In genomic region chr10:4981722-4982471, GRCh38 we compare ENCODE assay signal across 8 cellular contexts. TPM values are rescaled to one million over a fixed set of nuclear protein-coding genes. Genes with fewer than 3 reads are reported as not detected.
DNase-seq lines count a peak whose midpoint lies in the region; ATAC-seq and TF ChIP-seq lines count a peak whose summit lies in the region.

No MANE protein-coding gene starts in this region.

- ATAC-seq in lung (ENCODE audit: insufficient read depth, low FRiP score) = peak; percentile 64
- no peak for ATAC-seq in GM19023 (IDR thresholded peaks at IDR 0.05; ENCODE audit: unreplicated experiment)
- no peak for ATAC-seq in natural killer cell
- ATAC-seq in GM18517 (IDR thresholded peaks at IDR 0.05; ENCODE audit: unreplicated experiment) = no peak

- no peaks in the 10 kb centered on the region for H3K9me3 ChIP-seq in lung (ENCODE audit: control insufficient read depth in 2 of 2, insufficient read depth in 1 of 2, low read length in 1 of 2)

- peak; percentile 5 for DNase-seq in EL
- DNase-seq in LHCN-M2 (ENCODE audit: low read depth) = peak; percentile 41
- peak; percentile 74 for DNase-seq in choroid plexus epithelial cell (ENCODE audit: low read depth)
- peak; percentile 69 for DNase-seq in lung (ENCODE audit: low spot score)
- DNase-seq in natural killer cell = no peak
- DNase-seq in NOMO-1 (lab: John Stamatoyannopoulos, UW; ENCODE audit: unreplicated experiment in 2 of 2) = no peak

- peak overlapping the region in 1 of 2 donors; percentile 81 for H3K27ac ChIP-seq in lung (ENCODE audit: low read depth in 1 of 2, low read length in 1 of 2)

- H3K9me3 Mint-ChIP-seq in natural killer cell = no peaks in the 10 kb centered on the region

- intact Hi-C loops in natural killer cell (cut with micrococcal nuclease) = no loop called here

- peak; percentile 64 for TF ChIP-seq CTCF in choroid plexus epithelial cell (conservative IDR thresholded peaks at IDR 0.05; ENCODE audit: low read depth, low read length)
- TF ChIP-seq CTCF in lung (IDR thresholded peaks at IDR 0.05; ENCODE audit: control extremely low read depth, extremely low read depth) = no peak
- TF ChIP-seq CTCF in natural killer cell (IDR thresholded peaks at IDR 0.05) = no peak

- H3K4me1 ChIP-seq in lung (ENCODE audit: control insufficient read depth in 2 of 2, insufficient read depth in 2 of 2, low read length in 2 of 2) = peaks cover 0 to 6% of the 10 kb centered on the region in 2 donors

- H3K4me3 ChIP-seq in choroid plexus epithelial cell (ENCODE audit: low read depth, low read length) = no peak overlapping the region
- H3K4me3 ChIP-seq in lung = no peak overlapping the region

- H3K4me1 Mint-ChIP-seq in natural killer cell = peaks cover 0 to 6% of the 10 kb centered on the region in 2 donors

- H3K4me3 Mint-ChIP-seq in natural killer cell = no peak overlapping the region

- peaks cover 4 to 23% of the 10 kb centered on the region in 2 donors for H3K27me3 Mint-ChIP-seq in natural killer cell (ENCODE audit: low read depth in 2 of 2)

- no peaks in the 10 kb centered on the region for H3K36me3 ChIP-seq in lung (ENCODE audit: control insufficient read depth in 2 of 2, insufficient read depth in 2 of 2, low read length in 2 of 2)

- WGBS in lung, 2 donors = 44 to 51% methylated on average over 14 of the region's 14 CpGs

- H3K27me3 ChIP-seq in lung (ENCODE audit: control insufficient read depth, insufficient read depth) = no peaks in the 10 kb centered on the region

- no peaks in the 10 kb centered on the region for H3K36me3 Mint-ChIP-seq in natural killer cell

- no peak overlapping the region for H3K27ac Mint-ChIP-seq in natural killer cell

RNA-seq across cellular contexts. Expression of gene AKR1C1, which starts 18.7 kb away (rescaled TPM):
- 42.6 and 56.1 TPM in 2 replicates for total RNA-seq in LHCN-M2 (2014; rRNA removed)
- polyA plus RNA-seq in LHCN-M2 (2012) = 42.0 TPM
- total RNA-seq in lung = 10 to 100 TPM in 1 of 2 donors, 1 to 10 TPM in 1; 7.9 to 55.1 TPM
- 10 to 100 TPM; 36.9 to 53.5 TPM for polyA plus RNA-seq in lung
- total RNA-seq in natural killer cell = under 1 TPM; 0.16 to 0.93 (median 0.63) TPM

RNA-seq across cellular contexts. Expression of gene AKR1C2, which starts 21.8 kb away (rescaled TPM):
- 10.0 and 10.3 TPM in 2 replicates for total RNA-seq in LHCN-M2 (2014; rRNA removed)
- polyA plus RNA-seq in LHCN-M2 (2012) = 21.9 TPM
- 10 to 100 TPM in 1 of 2 donors, 1 to 10 TPM in 1; 1.8 to 56.6 TPM for total RNA-seq in lung
- polyA plus RNA-seq in lung = 10 to 100 TPM; 23.4 to 31.4 TPM
- total RNA-seq in natural killer cell = not detected

Comparison
In these comparisons a context has a peak if more than half of its experiments do, and no peak if none do; other contexts are left out.
1. DNase-seq: peak in EL (single experiment), LHCN-M2 (single experiment), choroid plexus epithelial cell (single experiment) and lung (single experiment); none in natural killer cell (single experiment) and NOMO-1 (0 of 2).
2. RNA of gene AKR1C1, which starts 18.7 kb away (total RNA-seq): 42.6 to 56.1 TPM in LHCN-M2 and 7.9 to 55.1 TPM in lung; 0.16 to 0.93 TPM in natural killer cell; every median in the first group is over 4 times any median in the second.